Comparison of ENCODE assay signal across 12 cellular contexts in genomic region chr6:113565306-113565705, GRCh38.
DNase-seq lines count a peak whose midpoint lies in the region; ATAC-seq and TF ChIP-seq lines count a peak whose summit lies in the region.
"Had no signal": no experiment of that assay in that cellular context is flagged by ENCODE, and none has a peak within 500 bp of the region (broad histone marks: within the 10 kb centered on the region; RNA-seq: fewer than 3 reads in every experiment).

No MANE protein-coding gene starts in this region.

- no peaks in the 10 kb centered on the region for H3K27me3 Mint-ChIP-seq in activated B cell treated with CpG ODN at 0.5 μM for 24 hours
- H3K27me3 Mint-ChIP-seq: CD4-positive, alpha-beta memory T cell; central memory CD8-positive, alpha-beta T cell had no signal

- DNase-seq in EH (ENCODE audit: low read depth), result peak; percentile 80
- no peak for DNase-seq in activated B cell treated with CpG ODN at 0.5 μM for 24 hours
- DNase-seq in right atrium auricular region (ENCODE audit: low spot score), result no peak
- no peak for DNase-seq in glomerular visceral epithelial cell (ENCODE audit: extremely low spot score)
- DNase-seq in NCI-H2196 (lab: John Stamatoyannopoulos, UW; ENCODE audit: unreplicated experiment), result no peak
- DNase-seq: CD4-positive, alpha-beta memory T cell had no signal

- CTCF ChIA-PET in activated B cell treated with CpG ODN at 0.5 μM for 24 hours (lab: Charles Lee), result no interaction called here

- H3K9me3 ChIP-seq in right atrium auricular region, result no peaks in the 10 kb centered on the region

- intact Hi-C loops in activated B cell treated with CpG ODN at 0.5 μM for 24 hours (cut with micrococcal nuclease), result loop anchor here (2.0 kb wide), 2 partner anchors 15 to 65 kb away; no protein-coding TSS in a partner anchor

- no peak overlapping the region for H3K27ac Mint-ChIP-seq in activated B cell treated with CpG ODN at 0.5 μM for 24 hours
- H3K27ac Mint-ChIP-seq: CD4-positive, alpha-beta memory T cell; stimulated activated effector memory CD8-positive, alpha-beta T cell treated with anti-CD3 and anti-CD28 coated beads, Interleukin-12 subunit alpha, Interleukin-12 subunit beta, amount 100 ng/mL, for 72 hours had no signal

- H3K9me3 Mint-ChIP-seq in activated B cell treated with CpG ODN at 0.5 μM for 24 hours, result no peaks in the 10 kb centered on the region
- H3K9me3 Mint-ChIP-seq: central memory CD8-positive, alpha-beta T cell had no signal

- ATAC-seq in activated B cell treated with CpG ODN at 0.5 μM for 24 hours (ENCODE audit: low read depth), result no peak
- no peak for ATAC-seq in GM21529 (IDR thresholded peaks at IDR 0.05; ENCODE audit: unreplicated experiment)
- no peak for ATAC-seq in HG03571 (IDR thresholded peaks at IDR 0.05; ENCODE audit: unreplicated experiment)

- peak overlapping the region; percentile 64 for H3K4me3 Mint-ChIP-seq in activated B cell treated with CpG ODN at 0.5 μM for 24 hours
- H3K4me3 Mint-ChIP-seq: CD4-positive, alpha-beta memory T cell; central memory CD8-positive, alpha-beta T cell; stimulated activated effector memory CD8-positive, alpha-beta T cell treated with anti-CD3 and anti-CD28 coated beads, Interleukin-12 subunit alpha, Interleukin-12 subunit beta, amount 100 ng/mL, for 72 hours had no signal

- peak overlapping the region; percentile 65 to 67 for H3K27ac ChIP-seq in right atrium auricular region
- H3K27ac ChIP-seq in rectal smooth muscle tissue (ENCODE audit: low read depth, low read length), result peak overlapping the region; percentile 88
- H3K27ac ChIP-seq: KMS-11 had no signal

- no peaks in the 10 kb centered on the region for H3K27me3 ChIP-seq in right atrium auricular region
- H3K27me3 ChIP-seq in rectal smooth muscle tissue (ENCODE audit: control insufficient read depth, insufficient read depth, low read length), result no peaks in the 10 kb centered on the region

- H3K4me1 Mint-ChIP-seq in activated B cell treated with CpG ODN at 0.5 μM for 24 hours, result peaks cover 20% of the 10 kb centered on the region
- H3K4me1 Mint-ChIP-seq: CD4-positive, alpha-beta memory T cell; central memory CD8-positive, alpha-beta T cell; stimulated activated effector memory CD8-positive, alpha-beta T cell treated with anti-CD3 and anti-CD28 coated beads, Interleukin-12 subunit alpha, Interleukin-12 subunit beta, amount 100 ng/mL, for 72 hours had no signal

- no peaks in the 10 kb centered on the region for H3K36me3 ChIP-seq in right atrium auricular region
- H3K36me3 ChIP-seq in rectal smooth muscle tissue (ENCODE audit: control insufficient read depth, insufficient read depth, low read length), result no peaks in the 10 kb centered on the region

- POLR2A ChIA-PET in activated B cell treated with CpG ODN at 0.5 μM for 24 hours (lab: Charles Lee), result interaction anchor here (0.6 to 1.0 kb wide), 2 partner anchors 32 to 66 kb away, joined by 3 read pairs; no protein-coding TSS in a partner anchor

- H3K9ac ChIP-seq in rectal smooth muscle tissue (ENCODE audit: low read length), result no peak overlapping the region
- H3K9ac ChIP-seq: KMS-11 had no signal

- peaks cover 0 to 15% of the 10 kb centered on the region in 2 donors for H3K4me1 ChIP-seq in right atrium auricular region
- H3K4me1 ChIP-seq in rectal smooth muscle tissue (ENCODE audit: control insufficient read depth, insufficient read depth, low read length), result peaks cover 7% of the 10 kb centered on the region

- no peaks in the 10 kb centered on the region for H3K36me3 Mint-ChIP-seq in activated B cell treated with CpG ODN at 0.5 μM for 24 hours (ENCODE audit: low read depth)
- H3K36me3 Mint-ChIP-seq: CD4-positive, alpha-beta memory T cell; stimulated activated effector memory CD8-positive, alpha-beta T cell treated with anti-CD3 and anti-CD28 coated beads, Interleukin-12 subunit alpha, Interleukin-12 subunit beta, amount 100 ng/mL, for 72 hours had no signal

- H3K4me3 ChIP-seq in right atrium auricular region (peak overlapping the region; percentile 10 to 38), rectal smooth muscle tissue (ENCODE audit: low read length) (peak overlapping the region; percentile 20)

- TF ChIP-seq CTCF in activated B cell treated with CpG ODN at 0.5 μM for 24 hours (IDR thresholded peaks at IDR 0.05) (no peak), right atrium auricular region (IDR thresholded peaks at IDR 0.05) (no peak)
